1 cellular context compared by ENCODE assay signal in the genomic region with DNA sequence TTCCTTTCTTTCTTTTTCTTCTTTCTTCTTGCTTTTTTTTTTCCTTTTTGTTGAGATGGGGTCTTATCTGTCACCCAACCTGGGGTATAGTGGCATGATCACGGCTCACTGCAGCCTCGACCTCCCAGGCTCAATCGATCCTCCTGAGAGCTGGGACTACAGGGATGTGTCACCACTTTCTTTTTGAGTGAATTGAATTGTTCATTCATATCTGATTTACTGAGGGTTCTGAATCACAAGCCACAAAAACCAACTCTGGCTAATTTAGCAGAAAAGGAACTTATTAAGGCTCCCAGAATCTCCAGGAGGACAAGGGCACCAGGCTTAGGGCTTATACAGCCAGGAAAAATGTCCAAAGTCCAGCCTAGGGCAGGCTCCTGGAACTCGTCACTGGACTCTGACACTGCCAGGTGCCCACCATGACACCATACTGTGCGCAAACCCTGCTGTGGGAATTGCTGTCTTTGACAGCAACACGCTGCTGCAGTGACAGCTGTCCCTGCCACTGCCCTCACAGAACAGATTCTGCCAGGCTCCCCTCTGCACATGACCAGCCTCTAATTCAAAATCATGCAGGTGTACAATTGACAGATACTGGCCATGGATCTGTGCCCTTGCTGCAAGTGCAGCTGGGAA.
TF ChIP-seq lines count a peak whose summit lies in the region.

No MANE protein-coding gene starts in this region.

TF ChIP-seq in SK-N-SH, 30 proteins besides CTCF, POLR2A, EP300 and RAD21 (continued from another document):
- TF ChIP-seq, protein P1, sequence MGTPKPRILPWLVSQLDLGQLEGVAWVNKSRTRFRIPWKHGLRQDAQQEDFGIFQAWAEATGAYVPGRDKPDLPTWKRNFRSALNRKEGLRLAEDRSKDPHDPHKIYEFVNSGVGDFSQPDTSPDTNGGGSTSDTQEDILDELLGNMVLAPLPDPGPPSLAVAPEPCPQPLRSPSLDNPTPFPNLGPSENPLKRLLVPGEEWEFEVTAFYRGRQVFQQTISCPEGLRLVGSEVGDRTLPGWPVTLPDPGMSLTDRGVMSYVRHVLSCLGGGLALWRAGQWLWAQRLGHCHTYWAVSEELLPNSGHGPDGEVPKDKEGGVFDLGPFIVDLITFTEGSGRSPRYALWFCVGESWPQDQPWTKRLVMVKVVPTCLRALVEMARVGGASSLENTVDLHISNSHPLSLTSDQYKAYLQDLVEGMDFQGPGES (IDR thresholded peaks at IDR 0.05; ENCODE audit: low read depth, low read length) = no peak
- peak; percentile 51; the same call in 1 of the 2 replicates for TF ChIP-seq FOSL2 (IDR thresholded peaks at IDR 0.05; ENCODE audit: borderline replicate concordance, low read depth)
- TF ChIP-seq FOXJ3 (CRISPR knock-in tag; IDR thresholded peaks at IDR 0.05) = no peak
- TF ChIP-seq NFIC (IDR thresholded peaks at IDR 0.05; ENCODE audit: borderline replicate concordance) = peak; percentile 27; the same call in 1 of the 2 replicates
- no peak for TF ChIP-seq SMC3 (IDR thresholded peaks at IDR 0.05; ENCODE audit: low read depth, low read length)
- TF ChIP-seq RFX5 (IDR thresholded peaks at IDR 0.05; ENCODE audit: low read length) = no peak
- no peak for TF ChIP-seq RXRA (IDR thresholded peaks at IDR 0.05; ENCODE audit: borderline replicate concordance, low read depth)
- 0 out of 2 replicates have a peak, but pooled peaks have one; percentile 20 for TF ChIP-seq JUND (IDR thresholded peaks at IDR 0.05)
- no peak for TF ChIP-seq RCOR1 (IDR thresholded peaks at IDR 0.05; ENCODE audit: low read length)
- TF ChIP-seq YY1 (IDR thresholded peaks at IDR 0.05; ENCODE audit: low read depth) = no peak
- peak; percentile 83 for TF ChIP-seq TCF12 (IDR thresholded peaks at IDR 0.05)
- no peak for TF ChIP-seq GABPA (IDR thresholded peaks at IDR 0.05; ENCODE audit: low read depth)
- no peak for TF ChIP-seq ELF1 (IDR thresholded peaks at IDR 0.05)
- TF ChIP-seq EZH2phosphoT487 (IDR thresholded peaks at IDR 0.05; ENCODE audit: borderline replicate concordance, low read depth) = no peak
- TF ChIP-seq, protein P2, sequence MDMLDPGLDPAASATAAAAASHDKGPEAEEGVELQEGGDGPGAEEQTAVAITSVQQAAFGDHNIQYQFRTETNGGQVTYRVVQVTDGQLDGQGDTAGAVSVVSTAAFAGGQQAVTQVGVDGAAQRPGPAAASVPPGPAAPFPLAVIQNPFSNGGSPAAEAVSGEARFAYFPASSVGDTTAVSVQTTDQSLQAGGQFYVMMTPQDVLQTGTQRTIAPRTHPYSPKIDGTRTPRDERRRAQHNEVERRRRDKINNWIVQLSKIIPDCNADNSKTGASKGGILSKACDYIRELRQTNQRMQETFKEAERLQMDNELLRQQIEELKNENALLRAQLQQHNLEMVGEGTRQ (IDR thresholded peaks at IDR 0.05; ENCODE audit: borderline replicate concordance, low read depth, low read length) = no peak
